ENCODE assay signal across 1 cellular context in the genomic region with DNA sequence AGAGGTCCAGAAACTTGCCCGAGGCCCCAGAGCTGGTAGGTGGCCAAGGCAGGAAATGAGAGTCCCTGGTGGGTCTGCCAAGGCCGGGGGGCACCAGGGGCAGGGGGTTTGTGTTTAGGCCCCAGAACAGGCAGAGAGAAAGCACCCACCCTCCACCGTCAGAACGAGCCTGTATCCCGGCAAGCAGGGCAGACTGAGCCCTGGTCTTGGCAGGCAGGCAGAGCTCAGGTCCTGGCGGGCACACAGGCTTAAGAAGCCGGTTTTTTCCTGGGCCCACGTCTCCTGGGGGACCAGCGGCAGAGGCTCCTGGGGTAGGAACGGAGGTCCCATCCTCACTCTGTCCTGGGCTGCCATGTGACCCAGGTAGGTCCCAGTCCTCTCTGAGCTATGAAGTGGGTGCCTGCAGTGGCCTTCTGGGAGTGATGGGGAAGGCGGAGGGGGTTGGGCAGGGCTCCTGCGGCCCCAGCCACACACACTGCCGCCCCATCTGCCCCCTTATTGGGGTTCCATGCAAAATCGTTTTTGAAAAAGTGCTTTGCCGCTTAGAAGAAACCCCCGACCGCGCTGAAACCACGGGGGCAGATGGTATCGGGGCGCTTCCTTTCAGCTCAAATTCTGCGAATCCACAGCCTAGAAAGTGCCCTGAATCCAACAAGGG.
TF ChIP-seq lines count a peak whose summit lies in the region.

No MANE protein-coding gene starts in this region.

TF ChIP-seq in GM23338, 12 proteins besides CTCF, POLR2A, EP300 and RAD21 (continued from another document):
- TF ChIP-seq, protein P1, sequence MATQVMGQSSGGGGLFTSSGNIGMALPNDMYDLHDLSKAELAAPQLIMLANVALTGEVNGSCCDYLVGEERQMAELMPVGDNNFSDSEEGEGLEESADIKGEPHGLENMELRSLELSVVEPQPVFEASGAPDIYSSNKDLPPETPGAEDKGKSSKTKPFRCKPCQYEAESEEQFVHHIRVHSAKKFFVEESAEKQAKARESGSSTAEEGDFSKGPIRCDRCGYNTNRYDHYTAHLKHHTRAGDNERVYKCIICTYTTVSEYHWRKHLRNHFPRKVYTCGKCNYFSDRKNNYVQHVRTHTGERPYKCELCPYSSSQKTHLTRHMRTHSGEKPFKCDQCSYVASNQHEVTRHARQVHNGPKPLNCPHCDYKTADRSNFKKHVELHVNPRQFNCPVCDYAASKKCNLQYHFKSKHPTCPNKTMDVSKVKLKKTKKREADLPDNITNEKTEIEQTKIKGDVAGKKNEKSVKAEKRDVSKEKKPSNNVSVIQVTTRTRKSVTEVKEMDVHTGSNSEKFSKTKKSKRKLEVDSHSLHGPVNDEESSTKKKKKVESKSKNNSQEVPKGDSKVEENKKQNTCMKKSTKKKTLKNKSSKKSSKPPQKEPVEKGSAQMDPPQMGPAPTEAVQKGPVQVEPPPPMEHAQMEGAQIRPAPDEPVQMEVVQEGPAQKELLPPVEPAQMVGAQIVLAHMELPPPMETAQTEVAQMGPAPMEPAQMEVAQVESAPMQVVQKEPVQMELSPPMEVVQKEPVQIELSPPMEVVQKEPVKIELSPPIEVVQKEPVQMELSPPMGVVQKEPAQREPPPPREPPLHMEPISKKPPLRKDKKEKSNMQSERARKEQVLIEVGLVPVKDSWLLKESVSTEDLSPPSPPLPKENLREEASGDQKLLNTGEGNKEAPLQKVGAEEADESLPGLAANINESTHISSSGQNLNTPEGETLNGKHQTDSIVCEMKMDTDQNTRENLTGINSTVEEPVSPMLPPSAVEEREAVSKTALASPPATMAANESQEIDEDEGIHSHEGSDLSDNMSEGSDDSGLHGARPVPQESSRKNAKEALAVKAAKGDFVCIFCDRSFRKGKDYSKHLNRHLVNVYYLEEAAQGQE (IDR thresholded peaks at IDR 0.05; ENCODE audit: unreplicated experiment), result no peak
